In genomic region chr12:109432842-109433304, GRCh38 we compare ENCODE assay signal across 8 cellular contexts. TPM values are rescaled to one million over a fixed set of nuclear protein-coding genes. Genes with fewer than 3 reads are reported as not detected.
A peak's percentile ranks its signal among the peaks of the same experiment; 100 is the strongest.
DNase-seq lines count a peak whose midpoint lies in the region; ATAC-seq, FAIRE-seq and TF ChIP-seq lines count a peak whose summit lies in the region.

No MANE protein-coding gene starts in this region.

- in situ Hi-C loops in G401 (cut with HindIII; ENCODE audit: low sequenced_read_pairs): no loop called here

- H3K4me1 ChIP-seq in Loucy (ENCODE audit: insufficient read depth, low read length, poor library complexity, severe bottlenecking): no peaks in the 10 kb centered on the region

- H3K4me1 Mint-ChIP-seq in activated T-helper 1 cell treated with anti-CD3 and anti-CD28 coated beads, Interleukin-12 subunit alpha, Interleukin-12 subunit beta, Interleukin-2, Interleukin-4 antibody, amounts not matched to agents 30 ng/mL and 10 ng/mL and 1 ng/mL, durations not matched to agents 14 hours and 24 hours and 36 hours (ENCODE audit: low read depth): peaks cover 10% of the 10 kb centered on the region

- peak overlapping the region; percentile 81; the same call in 1 of the 2 replicates for H2AFZ ChIP-seq in Loucy (ENCODE audit: low read length)

- intact Hi-C loops in activated T-helper 1 cell treated with anti-CD3 and anti-CD28 coated beads, Interleukin-12 subunit alpha, Interleukin-12 subunit beta, Interleukin-2, Interleukin-4 antibody, amounts not matched to agents 30 ng/mL and 10 ng/mL and 1 ng/mL, durations not matched to agents 14 hours and 24 hours and 36 hours (cut with micrococcal nuclease): loop anchor here (1.0 to 2.0 kb wide), 2 partner anchors 44 to 342 kb away; partner anchors contain the start of genes KCTD10 and UBE3B

- no peaks in the 10 kb centered on the region for H3F3A ChIP-seq in Loucy (ENCODE audit: low read depth)

- FAIRE-seq in RCC 7860 (lab: Jason Lieb, UNC): no peak

- H4K20me1 ChIP-seq in Loucy (ENCODE audit: insufficient read depth, low read length, poor library complexity, severe bottlenecking): no peaks in the 10 kb centered on the region

- no peaks in the 10 kb centered on the region for H3K9me2 ChIP-seq in Loucy (replicated peaks; ENCODE audit: low read depth, low read length)

- H3K9me3 ChIP-seq in Loucy (ENCODE audit: insufficient read depth, low read depth, low read length): no peaks in the 10 kb centered on the region

- H3K4me2 ChIP-seq in Loucy (ENCODE audit: low read depth, low read length, poor library complexity, severe bottlenecking): peak overlapping the region; percentile 14

- peak; percentile 70 for DNase-seq in G401 (ENCODE audit: low spot score)
- peak; percentile 43 for DNase-seq in RCC 7860 (ENCODE audit: low spot score)
- DNase-seq in activated T-helper 1 cell treated with anti-CD3 and anti-CD28 coated beads, Interleukin-12 subunit alpha, Interleukin-12 subunit beta, Interleukin-2, Interleukin-4 antibody, amounts not matched to agents 30 ng/mL and 10 ng/mL and 1 ng/mL, durations not matched to agents 14 hours and 24 hours and 36 hours (ENCODE audit: low spot score): peak; percentile 68
- peak; percentile 84 for DNase-seq in fibroblast of pulmonary artery (ENCODE audit: low read depth)
- peak; percentile 52 for DNase-seq in non-pigmented ciliary epithelial cell (ENCODE audit: low read depth)
- DNase-seq in stromal cell of bone marrow (ENCODE audit: low read depth): peak; percentile 48

- no peak for ATAC-seq in HG02678 (IDR thresholded peaks at IDR 0.05; ENCODE audit: unreplicated experiment)

- H3K27me3 ChIP-seq in Loucy (ENCODE audit: insufficient read depth, low read length, poor library complexity, severe bottlenecking): no peaks in the 10 kb centered on the region

- peaks cover 2% of the 10 kb centered on the region for H3K27me3 Mint-ChIP-seq in activated T-helper 1 cell treated with anti-CD3 and anti-CD28 coated beads, Interleukin-12 subunit alpha, Interleukin-12 subunit beta, Interleukin-2, Interleukin-4 antibody, amounts not matched to agents 30 ng/mL and 10 ng/mL and 1 ng/mL, durations not matched to agents 14 hours and 24 hours and 36 hours (ENCODE audit: insufficient read depth)

- no peaks in the 10 kb centered on the region for H3K9me3 Mint-ChIP-seq in activated T-helper 1 cell treated with anti-CD3 and anti-CD28 coated beads, Interleukin-12 subunit alpha, Interleukin-12 subunit beta, Interleukin-2, Interleukin-4 antibody, amounts not matched to agents 30 ng/mL and 10 ng/mL and 1 ng/mL, durations not matched to agents 14 hours and 24 hours and 36 hours

- no peaks in the 10 kb centered on the region for H3K36me3 ChIP-seq in Loucy (ENCODE audit: insufficient read depth, low read length)

- H3K4me3 ChIP-seq in Loucy (ENCODE audit: low read length, poor library complexity, severe bottlenecking) (no peak overlapping the region), fibroblast of pulmonary artery (replicated peaks; ENCODE audit: low read depth, low read length) (no peak overlapping the region)

- no peak overlapping the region for H3K27ac Mint-ChIP-seq in activated T-helper 1 cell treated with anti-CD3 and anti-CD28 coated beads, Interleukin-12 subunit alpha, Interleukin-12 subunit beta, Interleukin-2, Interleukin-4 antibody, amounts not matched to agents 30 ng/mL and 10 ng/mL and 1 ng/mL, durations not matched to agents 14 hours and 24 hours and 36 hours

- H3K4me3 Mint-ChIP-seq in activated T-helper 1 cell treated with anti-CD3 and anti-CD28 coated beads, Interleukin-12 subunit alpha, Interleukin-12 subunit beta, Interleukin-2, Interleukin-4 antibody, amounts not matched to agents 30 ng/mL and 10 ng/mL and 1 ng/mL, durations not matched to agents 14 hours and 24 hours and 36 hours: peak overlapping the region; percentile 26

- peak; percentile 96 for TF ChIP-seq CTCF in Loucy (conservative IDR thresholded peaks at IDR 0.05; ENCODE audit: low read length)
- TF ChIP-seq CTCF in fibroblast of pulmonary artery (IDR thresholded peaks at IDR 0.05; ENCODE audit: low read length, missing control alignments): peak; percentile 96

- H3K9ac ChIP-seq in Loucy (ENCODE audit: low read depth, low read length, poor library complexity, severe bottlenecking): no peak overlapping the region

- H3K79me2 ChIP-seq in Loucy (ENCODE audit: insufficient read depth, low read length): no peaks in the 10 kb centered on the region

- H3K36me3 Mint-ChIP-seq in activated T-helper 1 cell treated with anti-CD3 and anti-CD28 coated beads, Interleukin-12 subunit alpha, Interleukin-12 subunit beta, Interleukin-2, Interleukin-4 antibody, amounts not matched to agents 30 ng/mL and 10 ng/mL and 1 ng/mL, durations not matched to agents 14 hours and 24 hours and 36 hours (ENCODE audit: low read depth): no peaks in the 10 kb centered on the region

RNA-seq across cellular contexts. Expression of gene KCTD10, which starts 44.2 kb away (rescaled TPM):
- total RNA-seq in G401 (2014; rRNA removed; shearing (Covaris generic)): 46.4 and 59.2 TPM in 2 replicates
- total RNA-seq in activated T-helper 1 cell treated with anti-CD3 and anti-CD28 coated beads, Interleukin-12 subunit alpha, Interleukin-12 subunit beta, Interleukin-2, Interleukin-4 antibody, amounts not matched to agents 30 ng/mL and 10 ng/mL and 1 ng/mL, durations not matched to agents 14 hours and 24 hours and 36 hours: 48.3 and 51.2 TPM in 2 replicates

RNA-seq across cellular contexts. Expression of gene UBE3B, which starts 44.6 kb away (rescaled TPM):
- 20.3 and 37.8 TPM in 2 replicates for total RNA-seq in G401 (2014; rRNA removed; shearing (Covaris generic))
- 28.7 and 29.3 TPM in 2 replicates for total RNA-seq in activated T-helper 1 cell treated with anti-CD3 and anti-CD28 coated beads, Interleukin-12 subunit alpha, Interleukin-12 subunit beta, Interleukin-2, Interleukin-4 antibody, amounts not matched to agents 30 ng/mL and 10 ng/mL and 1 ng/mL, durations not matched to agents 14 hours and 24 hours and 36 hours
